Comparison of ENCODE assay signal across 24 cellular contexts in genomic region chr5:126628102-126628501, GRCh38.
"Had no signal": no experiment of that assay in that cellular context is flagged by ENCODE, and none has a peak within 500 bp of the region (broad histone marks: within the 10 kb centered on the region; RNA-seq: fewer than 3 reads in every experiment).

No MANE protein-coding gene starts in this region.

- H3K9me3 ChIP-seq: colonic mucosa, esophagus squamous epithelium, lower lobe of right lung, neutrophil, prostate gland, right atrium auricular region, sigmoid colon, testis, tibial artery, upper lobe of left lung had no signal

- ATAC-seq: left ventricle myocardium superior; lower lobe of right lung; natural killer cell; stimulated activated effector memory CD8-positive, alpha-beta T cell treated with anti-CD3 and anti-CD28 coated beads, Interleukin-12 subunit alpha, Interleukin-12 subunit beta, amount 100 ng/mL, for 72 hours; stimulated activated naive CD8-positive, alpha-beta T cell treated with anti-CD3 and anti-CD28 coated beads, Interleukin-15, Interleukin-2, amounts not matched to agents 100 U/mL and 50 U/mL, for 24 hours had no signal

- H2AFZ ChIP-seq: parathyroid adenoma had no signal

- H3K36me3 ChIP-seq: colonic mucosa, prostate gland had no signal

- H3K36me3 Mint-ChIP-seq: natural killer cell had no signal

- H3K79me2 ChIP-seq: parathyroid adenoma had no signal

- H3K4me1 Mint-ChIP-seq: immature natural killer cell, natural killer cell had no signal

- DNase-seq: central memory CD4-positive, alpha-beta T cell; colonic mucosa; effector memory CD4-positive, alpha-beta T cell; erythroblast; esophagus squamous epithelium; head of caudate nucleus; immature natural killer cell; left ventricle myocardium superior; lower lobe of right lung; natural killer cell; sigmoid colon; stimulated activated CD4-positive, alpha-beta T cell treated with anti-CD3 and anti-CD28 coated beads, Interleukin-2, amount 100 ng/mL, for 24 hours; stimulated activated CD4-positive, alpha-beta T cell treated with anti-CD3 and anti-CD28 coated beads, Interleukin-4, amount 100 ng/mL, for 24 hours; stimulated activated naive CD8-positive, alpha-beta T cell treated with anti-CD3 and anti-CD28 coated beads, Interleukin-15, Interleukin-2, amounts not matched to agents 100 U/mL and 50 U/mL, for 24 hours; substantia nigra; testis; tibial artery; upper lobe of left lung had no signal

- H3K9ac ChIP-seq: parathyroid adenoma had no signal

- H3K27me3 ChIP-seq: colonic mucosa, esophagus squamous epithelium, neutrophil, right atrium auricular region, sigmoid colon, testis, tibial artery, upper lobe of left lung had no signal

- H3K27me3 Mint-ChIP-seq: dendritic cell treated with granulocyte-macrophage colony-stimulating factor and Interleukin-4, amounts not matched to agents 40 ng/mL and 50 ng/mL, for 4 days had no signal

- H3K4me3 ChIP-seq: colonic mucosa, esophagus squamous epithelium, lower lobe of right lung, prostate gland, right atrium auricular region, sigmoid colon, testis, tibial artery, upper lobe of left lung had no signal

- H3K9me3 Mint-ChIP-seq: dendritic cell treated with granulocyte-macrophage colony-stimulating factor and Interleukin-4, amounts not matched to agents 40 ng/mL and 50 ng/mL, for 4 days; immature natural killer cell; natural killer cell; stimulated activated effector memory CD8-positive, alpha-beta T cell treated with anti-CD3 and anti-CD28 coated beads, Interleukin-12 subunit alpha, Interleukin-12 subunit beta, amount 100 ng/mL, for 72 hours had no signal

- H3K27ac ChIP-seq: colonic mucosa, esophagus squamous epithelium, lower lobe of right lung, neutrophil, parathyroid adenoma, right atrium auricular region, sigmoid colon, testis, tibial artery, upper lobe of left lung had no signal

- H3K27ac Mint-ChIP-seq: dendritic cell treated with granulocyte-macrophage colony-stimulating factor and Interleukin-4, amounts not matched to agents 40 ng/mL and 50 ng/mL, for 4 days; natural killer cell; stimulated activated effector memory CD8-positive, alpha-beta T cell treated with anti-CD3 and anti-CD28 coated beads, Interleukin-12 subunit alpha, Interleukin-12 subunit beta, amount 100 ng/mL, for 72 hours had no signal

- H3K4me1 ChIP-seq: colonic mucosa, lower lobe of right lung, prostate gland, upper lobe of left lung had no signal

- H3K4me3 Mint-ChIP-seq: dendritic cell treated with granulocyte-macrophage colony-stimulating factor and Interleukin-4, amounts not matched to agents 40 ng/mL and 50 ng/mL, for 4 days; immature natural killer cell; natural killer cell; stimulated activated effector memory CD8-positive, alpha-beta T cell treated with anti-CD3 and anti-CD28 coated beads, Interleukin-12 subunit alpha, Interleukin-12 subunit beta, amount 100 ng/mL, for 72 hours had no signal
